ENCODE assay signal across 22 cellular contexts in genomic region chr9:121191235-121191634, GRCh38. TPM values are rescaled to one million over a fixed set of nuclear protein-coding genes. Genes with fewer than 3 reads are reported as not detected.
DNase-seq lines count a peak whose midpoint lies in the region; ATAC-seq lines count a peak whose summit lies in the region.
"Had no signal": no experiment of that assay in that cellular context is flagged by ENCODE, and none has a peak within 500 bp of the region (broad histone marks: within the 10 kb centered on the region; RNA-seq: fewer than 3 reads in every experiment).

No MANE protein-coding gene starts in this region.

- H3K4me1 ChIP-seq in CD4-positive, alpha-beta memory T cell (ENCODE audit: insufficient read depth, low read length): peaks cover 95% of the 10 kb centered on the region
- H3K4me1 ChIP-seq in adipocyte (ENCODE audit: control insufficient read depth, insufficient read depth, low read length): peaks cover 82% of the 10 kb centered on the region
- H3K4me1 ChIP-seq: prostate gland had no signal

- no peaks in the 10 kb centered on the region for H3K9me3 Mint-ChIP-seq in activated T-cell treated with anti-CD3 and anti-CD28 coated beads, Interleukin-2, amount 50 U/mL, for 24 hours
- H3K9me3 Mint-ChIP-seq in activated T-cell treated with anti-CD3 and anti-CD28 coated beads, Interleukin-2, amount 50 U/mL, for 4 hours: no peaks in the 10 kb centered on the region
- no peaks in the 10 kb centered on the region for H3K9me3 Mint-ChIP-seq in CD4-positive, alpha-beta memory T cell
- H3K9me3 Mint-ChIP-seq in naive thymus-derived CD8-positive, alpha-beta T cell: no peaks in the 10 kb centered on the region
- H3K9me3 Mint-ChIP-seq: H9 had no signal

- intact Hi-C loops in CD4-positive, alpha-beta memory T cell (cut with micrococcal nuclease): no loop called here

- H3K27ac Mint-ChIP-seq in activated T-cell treated with anti-CD3 and anti-CD28 coated beads, Interleukin-2, amount 50 U/mL, for 24 hours: peak overlapping the region; percentile 44
- peak overlapping the region in 6 of 7 donors; percentile 1 to 90 (median 69) for H3K27ac Mint-ChIP-seq in CD4-positive, alpha-beta memory T cell
- peak overlapping the region in 9 of 10 donors; percentile 1 to 80 (median 18) for H3K27ac Mint-ChIP-seq in naive thymus-derived CD8-positive, alpha-beta T cell

- no peak overlapping the region for H3K4me3 ChIP-seq in CD4-positive, alpha-beta memory T cell (ENCODE audit: low read length in 2 of 2)
- peak overlapping the region; percentile 9 for H3K4me3 ChIP-seq in adipocyte (ENCODE audit: low read length)
- H3K4me3 ChIP-seq: ascending aorta, BLaER1, cardiac muscle cell, prostate gland, tibial nerve had no signal

- H3K27me3 Mint-ChIP-seq in activated T-cell treated with anti-CD3 and anti-CD28 coated beads, Interleukin-2, amount 50 U/mL, for 24 hours: no peaks in the 10 kb centered on the region
- H3K27me3 Mint-ChIP-seq in activated T-cell treated with anti-CD3 and anti-CD28 coated beads, Interleukin-2, amount 50 U/mL, for 4 hours (ENCODE audit: low read depth): no peaks in the 10 kb centered on the region
- no peaks in the 10 kb centered on the region for H3K27me3 Mint-ChIP-seq in CD4-positive, alpha-beta memory T cell
- no peaks in the 10 kb centered on the region for H3K27me3 Mint-ChIP-seq in naive thymus-derived CD8-positive, alpha-beta T cell

- no peak for DNase-seq in activated T-cell treated with anti-CD3 and anti-CD28 coated beads, Interleukin-2, amount 50 U/mL, for 24 hours
- no peak for DNase-seq in activated T-cell treated with anti-CD3 and anti-CD28 coated beads, Interleukin-2, amount 50 U/mL, for 4 hours
- DNase-seq in CD4-positive, alpha-beta memory T cell: no peak
- DNase-seq in adipocyte (ENCODE audit: low read depth): no peak
- no peak for DNase-seq in naive thymus-derived CD8-positive, alpha-beta T cell
- DNase-seq in activated effector memory CD4-positive, alpha-beta T cell treated with anti-CD3 and anti-CD28 coated beads, Interleukin-2, amount 50 U/mL, for 16 hours: no peak
- DNase-seq: activated naive CD4-positive, alpha-beta T cell treated with Interleukin-2 at 50 U/mL for 16 hours; Calu3; DMS79 treated with DMSO at 0.1 percent for 48 hours; GF-D8; H9; KG1; mammary epithelial cell; NCI-H1436 treated with DMSO at 0.1 percent for 48 hours; NCI-H345 had no signal

- H3K27ac ChIP-seq in CD4-positive, alpha-beta memory T cell (ENCODE audit: low read depth, low read length): no peak overlapping the region
- H3K27ac ChIP-seq: ascending aorta, BLaER1, cardiac muscle cell, prostate gland, tibial nerve had no signal

- CTCF ChIA-PET in CD4-positive, alpha-beta memory T cell (lab: Charles Lee; ENCODE audit: partially characterized antibody): no interaction called here

- H3K4me3 Mint-ChIP-seq in activated T-cell treated with anti-CD3 and anti-CD28 coated beads, Interleukin-2, amount 50 U/mL, for 24 hours: no peak overlapping the region
- no peak overlapping the region for H3K4me3 Mint-ChIP-seq in activated T-cell treated with anti-CD3 and anti-CD28 coated beads, Interleukin-2, amount 50 U/mL, for 4 hours
- peak overlapping the region in 3 of 8 donors; percentile 6 to 25 (median 11) for H3K4me3 Mint-ChIP-seq in CD4-positive, alpha-beta memory T cell
- H3K4me3 Mint-ChIP-seq in naive thymus-derived CD8-positive, alpha-beta T cell: peak overlapping the region in 3 of 10 donors; percentile 2 to 48 (median 36)
- H3K4me3 Mint-ChIP-seq: H9 had no signal

- no peaks in the 10 kb centered on the region for H3K9me3 ChIP-seq in CD4-positive, alpha-beta memory T cell (ENCODE audit: control insufficient read depth in 1 of 2, low read length in 2 of 2)
- H3K9me3 ChIP-seq in adipocyte (ENCODE audit: control insufficient read depth, low read length): no peaks in the 10 kb centered on the region
- H3K9me3 ChIP-seq: ascending aorta, BLaER1, prostate gland, tibial nerve had no signal

- no peaks in the 10 kb centered on the region for H3K27me3 ChIP-seq in CD4-positive, alpha-beta memory T cell (ENCODE audit: insufficient read depth, low read length)
- no peaks in the 10 kb centered on the region for H3K27me3 ChIP-seq in adipocyte (replicated peaks; ENCODE audit: control insufficient read depth, insufficient read depth, low read length)
- H3K27me3 ChIP-seq: ascending aorta, BLaER1, cardiac muscle cell, tibial nerve had no signal

- peaks cover 84% of the 10 kb centered on the region for H3K4me1 Mint-ChIP-seq in activated T-cell treated with anti-CD3 and anti-CD28 coated beads, Interleukin-2, amount 50 U/mL, for 24 hours (ENCODE audit: low read depth)
- H3K4me1 Mint-ChIP-seq in activated T-cell treated with anti-CD3 and anti-CD28 coated beads, Interleukin-2, amount 50 U/mL, for 4 hours (ENCODE audit: low read depth): peaks cover 80% of the 10 kb centered on the region
- H3K4me1 Mint-ChIP-seq in CD4-positive, alpha-beta memory T cell: peaks cover 58 to 94% (median 72%) of the 10 kb centered on the region in 4 donors
- peaks cover 23 to 90% (median 76%) of the 10 kb centered on the region in 4 donors for H3K4me1 Mint-ChIP-seq in naive thymus-derived CD8-positive, alpha-beta T cell

- no peak overlapping the region for H3K9ac ChIP-seq in adipocyte (ENCODE audit: low read length)
- H3K9ac ChIP-seq: BLaER1 had no signal

- POLR2A ChIA-PET in CD4-positive, alpha-beta memory T cell (lab: Charles Lee; ENCODE audit: partially characterized antibody): interaction anchor here (0.9 kb wide), 1 partner anchor 26 kb away, joined by 3 read pairs; no protein-coding TSS in a partner anchor
- POLR2A ChIA-PET in naive thymus-derived CD8-positive, alpha-beta T cell (lab: Charles Lee): no interaction called here

- H3K36me3 ChIP-seq in CD4-positive, alpha-beta memory T cell (ENCODE audit: insufficient read depth, low read length): peaks cover 8% of the 10 kb centered on the region
- peaks cover 16% of the 10 kb centered on the region for H3K36me3 ChIP-seq in adipocyte (ENCODE audit: control insufficient read depth, insufficient read depth, low read length, severe bottlenecking)
- H3K36me3 ChIP-seq: cardiac muscle cell, prostate gland had no signal

- H3K36me3 Mint-ChIP-seq in activated T-cell treated with anti-CD3 and anti-CD28 coated beads, Interleukin-2, amount 50 U/mL, for 24 hours (ENCODE audit: low read depth): peaks cover 49% of the 10 kb centered on the region
- H3K36me3 Mint-ChIP-seq in activated T-cell treated with anti-CD3 and anti-CD28 coated beads, Interleukin-2, amount 50 U/mL, for 4 hours (ENCODE audit: insufficient read depth): peaks cover 13% of the 10 kb centered on the region
- peaks cover 15 to 32% of the 10 kb centered on the region in 2 donors for H3K36me3 Mint-ChIP-seq in CD4-positive, alpha-beta memory T cell
- H3K36me3 Mint-ChIP-seq in naive thymus-derived CD8-positive, alpha-beta T cell: peaks cover 0 to 42% (median 3%) of the 10 kb centered on the region in 3 donors

- no peak for ATAC-seq in activated T-cell treated with anti-CD3 and anti-CD28 coated beads, Interleukin-2, amount 50 U/mL, for 4 hours
- no peak for ATAC-seq in naive thymus-derived CD8-positive, alpha-beta T cell
- ATAC-seq in GM18873 (IDR thresholded peaks at IDR 0.05; ENCODE audit: low FRiP score, unreplicated experiment) (no peak), HG02840 (IDR thresholded peaks at IDR 0.05; ENCODE audit: low FRiP score, unreplicated experiment) (no peak)

RNA-seq across cellular contexts. Expression of gene RAB14, which starts 10.4 kb away (rescaled TPM):
- total RNA-seq in activated T-cell treated with anti-CD3 and anti-CD28 coated beads, Interleukin-2, amount 50 U/mL, for 4 hours: 10 to 100 TPM; 53.9 to 60.5 (median 59.6) TPM
- total RNA-seq in CD4-positive, alpha-beta memory T cell: 10 to 100 TPM; 65.5 to 68.1 TPM
- 10 to 100 TPM; 34.8 to 54.0 TPM for polyA plus RNA-seq in CD4-positive, alpha-beta memory T cell
- total RNA-seq in naive thymus-derived CD8-positive, alpha-beta T cell: 10 to 100 TPM; 49.6 to 62.3 TPM
- polyA plus RNA-seq in naive thymus-derived CD8-positive, alpha-beta T cell: 10 to 100 TPM; 34.6 to 37.2 (median 36.8) TPM

Comparison
In these comparisons a context has a peak if more than half of its experiments do, and no peak if none do; other contexts are left out.
1. H3K27ac Mint-ChIP-seq: peak in every context shown above with its lines; median percentile 69 in CD4-positive, alpha-beta memory T cell; 44 in activated T-cell treated with anti-CD3 and anti-CD28 coated beads, Interleukin-2, amount 50 U/mL, for 24 hours; 18 in naive thymus-derived CD8-positive, alpha-beta T cell.